Comparison of ENCODE assay signal across 19 cellular contexts in the genomic region with DNA sequence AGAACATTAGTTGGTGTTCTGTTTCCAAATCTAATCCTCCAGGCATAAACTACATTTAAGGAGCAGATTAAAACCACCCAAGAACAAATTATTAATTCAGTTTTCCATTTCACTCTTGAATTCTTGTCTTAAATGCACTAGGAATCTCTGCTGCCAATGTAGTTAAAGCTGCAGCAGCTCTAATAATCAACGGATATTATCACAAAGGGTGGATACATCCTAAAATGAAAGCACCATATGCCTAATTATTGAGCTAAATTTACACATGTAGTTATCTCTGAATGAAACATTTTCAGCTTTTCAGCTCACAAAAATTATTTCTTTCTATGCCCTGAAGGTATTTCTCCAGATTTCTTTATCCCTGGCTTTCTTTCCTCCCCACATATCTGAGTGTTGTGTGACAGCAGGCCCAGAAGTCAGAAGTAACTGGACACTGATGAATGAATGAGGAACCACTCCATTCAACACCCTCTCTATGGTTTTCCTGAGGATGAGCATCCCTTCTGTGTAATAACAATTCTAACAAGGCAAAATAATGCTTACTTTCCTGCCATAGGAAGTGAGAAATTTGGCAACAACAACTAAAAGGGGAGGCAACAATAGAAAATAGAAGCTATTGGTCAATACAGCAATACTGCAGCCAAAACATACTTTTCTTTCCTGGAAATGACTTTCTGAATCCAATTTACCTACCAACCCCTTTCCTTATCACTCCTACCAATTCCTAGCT. TPM values are rescaled to one million over a fixed set of nuclear protein-coding genes. Genes with fewer than 3 reads are reported as not detected.
DNase-seq lines count a peak whose midpoint lies in the region; ATAC-seq and TF ChIP-seq lines count a peak whose summit lies in the region.
"Had no signal": no experiment of that assay in that cellular context is flagged by ENCODE, and none has a peak within 500 bp of the region (broad histone marks: within the 10 kb centered on the region; RNA-seq: fewer than 3 reads in every experiment).

No MANE protein-coding gene starts in this region.

- ATAC-seq in left lobe of liver = peak; percentile 62
- ATAC-seq: activated CD4-positive, alpha-beta T cell treated with anti-CD3 and anti-CD28 coated beads for 36 hours; CD8-positive, alpha-beta T cell had no signal

- POLR2A ChIA-PET in MCF 10A (lab: Yijun Ruan, JAX) = interaction anchor here (0.6 to 1.6 kb wide), 5 partner anchors 12 to 1485 kb away, joined by 3 to 6 read pairs (median 3); no protein-coding TSS in a partner anchor

- no peak overlapping the region for H3K27ac Mint-ChIP-seq in MCF 10A (ENCODE audit: low read depth, unreplicated experiment)
- H3K27ac Mint-ChIP-seq: activated CD4-positive, alpha-beta T cell treated with anti-CD3 and anti-CD28 coated beads for 36 hours; CD8-positive, alpha-beta T cell; endodermal cell had no signal

- DNase-seq in MCF 10A (ENCODE audit: unreplicated experiment) (peak; percentile 5), breast epithelium (ENCODE audit: low spot score in 2 of 2) (no peak), cardiac fibroblast (ENCODE audit: low read depth in 2 of 2) (peak; percentile 34 to 76), left lobe of liver (ENCODE audit: low spot score) (no peak), suprapubic skin (ENCODE audit: low spot score in 2 of 2) (no peak), foreskin melanocyte (no peak), SKM-1 (lab: John Stamatoyannopoulos, UW; ENCODE audit: unreplicated experiment) (no peak)
- DNase-seq in activated T-cell treated with anti-CD3 and anti-CD28 coated beads, Interleukin-2, amount 50 U/mL, for 1 hour = no peak
- DNase-seq: activated CD4-positive, alpha-beta T cell treated with anti-CD3 and anti-CD28 coated beads for 36 hours; activated naive CD4-positive, alpha-beta T cell treated with anti-CD3 and anti-CD28 coated beads, Interleukin-2, amount 50 U/mL, for 16 hours; CD8-positive, alpha-beta T cell; endodermal cell; foreskin keratinocyte; mesendoderm; MG63; NCI-H2029; NCI-H524 treated with DMSO at 0.1 percent for 48 hours; stimulated activated naive CD4-positive, alpha-beta T cell; uterus had no signal

- no peaks in the 10 kb centered on the region for H3K4me1 ChIP-seq in breast epithelium
- peaks cover 32% of the 10 kb centered on the region for H3K4me1 ChIP-seq in suprapubic skin
- H3K4me1 ChIP-seq: uterus had no signal

- H3K4me3 ChIP-seq in breast epithelium = no peak overlapping the region
- no peak overlapping the region for H3K4me3 ChIP-seq in cardiac fibroblast (replicated peaks in 1 of 2; ENCODE audit: low read depth in 2 of 2, low read length in 2 of 2)
- H3K4me3 ChIP-seq in suprapubic skin = no peak overlapping the region
- H3K4me3 ChIP-seq: MG63, uterus had no signal

- CTCF ChIA-PET in MCF 10A (lab: Yijun Ruan, JAX) = interaction anchor here (0.6 to 7.6 kb wide), 30 partner anchors 11 to 1594 kb away, joined by 3 to 60 read pairs (median 4); no protein-coding TSS in a partner anchor

- no TSS peak for BruUV-seq in MCF 10A (replicated peaks; lab: Mats Ljungman, UMichigan)

- H3K9me3 ChIP-seq in breast epithelium (no peaks in the 10 kb centered on the region), suprapubic skin (no peaks in the 10 kb centered on the region)
- H3K9me3 ChIP-seq: MG63, uterus had no signal

- intact Hi-C loops in MCF 10A (cut with micrococcal nuclease) (loop anchor here (5.0 kb wide), 2 partner anchors 743 to 1493 kb away; no protein-coding TSS in a partner anchor), breast epithelium (cut with DNase I; ENCODE audit: low total_unique reads) (no loop called here)

- H3K4me1 Mint-ChIP-seq in MCF 10A (ENCODE audit: insufficient read depth, unreplicated experiment) = no peaks in the 10 kb centered on the region

- no peak overlapping the region for H3K4me3 Mint-ChIP-seq in MCF 10A (ENCODE audit: unreplicated experiment)
- H3K4me3 Mint-ChIP-seq: activated CD4-positive, alpha-beta T cell treated with anti-CD3 and anti-CD28 coated beads for 36 hours; CD8-positive, alpha-beta T cell; endodermal cell had no signal

- H3K27ac ChIP-seq in breast epithelium (peak overlapping the region in 1 of 2 donors; percentile 56), suprapubic skin (peak overlapping the region; percentile 29)
- H3K27ac ChIP-seq: foreskin keratinocyte had no signal

- no peak for TF ChIP-seq POLR2A in breast epithelium (IDR thresholded peaks at IDR 0.05)
- TF ChIP-seq POLR2A in suprapubic skin (IDR thresholded peaks at IDR 0.05) = no peak

- H3K36me3 Mint-ChIP-seq in MCF 10A (ENCODE audit: insufficient read depth, unreplicated experiment) = no peaks in the 10 kb centered on the region
- H3K36me3 Mint-ChIP-seq: CD8-positive, alpha-beta T cell had no signal

- no peaks in the 10 kb centered on the region for H3K27me3 Mint-ChIP-seq in MCF 10A (ENCODE audit: insufficient read depth, unreplicated experiment)
- H3K27me3 Mint-ChIP-seq: activated CD4-positive, alpha-beta T cell treated with anti-CD3 and anti-CD28 coated beads for 36 hours had no signal

- H3K36me3 ChIP-seq in breast epithelium (no peaks in the 10 kb centered on the region), suprapubic skin (no peaks in the 10 kb centered on the region)
- H3K36me3 ChIP-seq: MG63, uterus had no signal

- no peaks in the 10 kb centered on the region for H3K9me3 Mint-ChIP-seq in MCF 10A (ENCODE audit: unreplicated experiment)
- H3K9me3 Mint-ChIP-seq: CD8-positive, alpha-beta T cell; endodermal cell had no signal

- WGBS in suprapubic skin = 26% methylated on average over 1 of the region's 1 CpG

- no peaks in the 10 kb centered on the region for H3K27me3 ChIP-seq in breast epithelium
- no peaks in the 10 kb centered on the region for H3K27me3 ChIP-seq in suprapubic skin
- H3K27me3 ChIP-seq: foreskin keratinocyte, MG63, uterus had no signal

- TF ChIP-seq CTCF in MCF 10A (IDR thresholded peaks at IDR 0.05; ENCODE audit: unreplicated experiment) (no peak), breast epithelium (IDR thresholded peaks at IDR 0.05) (no peak), cardiac fibroblast (IDR thresholded peaks at IDR 0.05; ENCODE audit: low read depth, low read length) (no peak), suprapubic skin (IDR thresholded peaks at IDR 0.05) (no peak)

- no peak for TF ChIP-seq EP300 in suprapubic skin (IDR thresholded peaks at IDR 0.05)

RNA-seq across cellular contexts. Expression of gene MAN1A1, which starts 14.9 kb away (rescaled TPM):
- total RNA-seq in MCF 10A (2022) = 1.3 and 1.6 TPM in 2 replicates
- total RNA-seq in breast epithelium = 100 to 1,000 TPM in 2 of 3 donors, 10 to 100 TPM in 1; 81.2 to 481 (median 104) TPM
- 116 TPM for total RNA-seq in left lobe of liver
- 10 to 100 TPM; 17.8 to 34.7 (median 29.9) TPM for total RNA-seq in suprapubic skin

Comparison
In these comparisons a context has a peak if more than half of its experiments do, and no peak if none do; other contexts are left out.
1. DNase-seq: peak in MCF 10A (single experiment) and cardiac fibroblast (2 of 2); none in breast epithelium (0 of 2), left lobe of liver (single experiment), suprapubic skin (0 of 2), activated T-cell treated with anti-CD3 and anti-CD28 coated beads, Interleukin-2, amount 50 U/mL, for 1 hour (single experiment), foreskin melanocyte (single experiment) and SKM-1 (single experiment).